22 cellular contexts compared by ENCODE assay signal in the genomic region with DNA sequence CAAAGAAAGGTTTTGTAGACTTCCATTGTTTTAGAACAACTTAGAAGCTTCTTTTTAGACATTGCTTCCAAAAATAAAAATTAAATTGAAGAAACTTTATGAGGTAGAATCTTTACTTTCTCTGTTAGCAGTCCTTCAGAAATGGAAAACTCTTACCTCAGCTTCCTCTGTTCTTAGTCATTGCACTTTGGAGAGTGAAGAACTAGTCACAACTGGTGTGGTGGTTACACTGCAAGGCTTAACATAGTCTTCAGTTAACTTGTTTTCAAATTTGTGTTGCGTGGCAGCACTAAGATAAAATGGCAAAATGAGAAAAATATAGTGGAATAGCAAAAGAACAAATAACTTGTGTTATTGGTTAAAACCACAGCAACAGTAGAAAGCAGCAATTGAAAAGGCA.
"Had no signal": no experiment of that assay in that cellular context is flagged by ENCODE, and none has a peak within 500 bp of the region (broad histone marks: within the 10 kb centered on the region; RNA-seq: fewer than 3 reads in every experiment).

No MANE protein-coding gene starts in this region.

- H3K27me3 ChIP-seq: adrenal gland, breast epithelium had no signal

- H3K27me3 Mint-ChIP-seq: activated B cell treated with CpG ODN at 0.5 μM for 24 hours; activated CD4-positive, alpha-beta T cell treated with anti-CD3 and anti-CD28 coated beads, Interleukin-2, amount 10 ng/mL, durations not matched to agents 24 days and 14 days; activated naive CD8-positive, alpha-beta T cell treated with anti-CD3 and anti-CD28 coated beads, Interleukin-2, amount 10 ng/mL, durations not matched to agents 7 days and 5 days; IgD-negative memory B cell; T-helper 17 cell had no signal

- H3K4me1 ChIP-seq: adrenal gland, breast epithelium had no signal

- ATAC-seq: T-helper 17 cell had no signal

- H3K27ac ChIP-seq: adrenal gland, breast epithelium, PC-9 had no signal

- H3K9me3 ChIP-seq: adrenal gland, breast epithelium had no signal

- H3K4me3 Mint-ChIP-seq: activated B cell treated with CpG ODN at 0.5 μM for 24 hours; activated CD4-positive, alpha-beta T cell treated with anti-CD3 and anti-CD28 coated beads, Interleukin-2, amount 10 ng/mL, durations not matched to agents 24 days and 14 days; activated naive CD8-positive, alpha-beta T cell treated with anti-CD3 and anti-CD28 coated beads, Interleukin-2, amount 10 ng/mL, durations not matched to agents 7 days and 5 days; IgD-negative memory B cell; T-helper 17 cell had no signal

- DNase-seq: activated B cell treated with CpG ODN at 0.5 μM for 24 hours; activated CD4-positive, alpha-beta T cell treated with anti-CD3 and anti-CD28 coated beads for 1 hour; activated CD4-positive, alpha-beta T cell treated with anti-CD3 and anti-CD28 coated beads, Interleukin-2, amount 10 ng/mL, durations not matched to agents 24 days and 14 days; activated CD4-positive, alpha-beta T cell treated with anti-CD3 and anti-CD28 coated beads, Interleukin-2, amount 50 U/mL, for 48 hours; activated naive CD4-positive, alpha-beta T cell treated with anti-CD3 and anti-CD28 coated beads, Interleukin-2, amount 50 U/mL, for 16 hours; activated naive CD8-positive, alpha-beta T cell treated with anti-CD3 and anti-CD28 coated beads, Interleukin-2, amount 10 ng/mL, durations not matched to agents 7 days and 5 days; activated T-cell treated with anti-CD3 and anti-CD28 coated beads for 4 hours; adrenal gland; aorta; central memory CD4-positive, alpha-beta T cell; KG1; NCI-H1105 treated with DMSO at 0.1 percent for 48 hours; NCI-H1436 treated with DMSO at 0.1 percent for 48 hours; NCI-H187; NCI-H2081; NCI-H510A treated with DMSO at 0.1 percent for 48 hours; PC-9; SHP77 treated with DMSO at 0.1 percent for 48 hours; T-helper 17 cell; T-helper 9 cell had no signal

- H2AFZ ChIP-seq: PC-9 had no signal

- H3K4me3 ChIP-seq: adrenal gland, breast epithelium, PC-9 had no signal

- H3K4me1 Mint-ChIP-seq: activated B cell treated with CpG ODN at 0.5 μM for 24 hours; activated CD4-positive, alpha-beta T cell treated with anti-CD3 and anti-CD28 coated beads, Interleukin-2, amount 10 ng/mL, durations not matched to agents 24 days and 14 days; activated naive CD8-positive, alpha-beta T cell treated with anti-CD3 and anti-CD28 coated beads, Interleukin-2, amount 10 ng/mL, durations not matched to agents 7 days and 5 days; IgD-negative memory B cell; T-helper 17 cell had no signal

- H3K36me3 ChIP-seq: adrenal gland, breast epithelium had no signal

- H3K27ac Mint-ChIP-seq: activated B cell treated with CpG ODN at 0.5 μM for 24 hours; activated CD4-positive, alpha-beta T cell treated with anti-CD3 and anti-CD28 coated beads, Interleukin-2, amount 10 ng/mL, durations not matched to agents 24 days and 14 days; activated naive CD8-positive, alpha-beta T cell treated with anti-CD3 and anti-CD28 coated beads, Interleukin-2, amount 10 ng/mL, durations not matched to agents 7 days and 5 days; IgD-negative memory B cell; T-helper 17 cell had no signal

- H3K9me3 Mint-ChIP-seq: activated B cell treated with CpG ODN at 0.5 μM for 24 hours; activated CD4-positive, alpha-beta T cell treated with anti-CD3 and anti-CD28 coated beads, Interleukin-2, amount 10 ng/mL, durations not matched to agents 24 days and 14 days; IgD-negative memory B cell had no signal

- H3K4me2 ChIP-seq: PC-9 had no signal
